2 cellular contexts compared by ENCODE assay signal in genomic region chr13:30983431-30983830, GRCh38.
TF ChIP-seq lines count a peak whose summit lies in the region.

No MANE protein-coding gene starts in this region.

TF ChIP-seq in IMR-90, 13 proteins besides CTCF, POLR2A, EP300 and RAD21:
- no peak for TF ChIP-seq FOS (IDR thresholded peaks at IDR 0.05; ENCODE audit: low read depth, low read length)
- no peak for TF ChIP-seq MAZ (IDR thresholded peaks at IDR 0.05; ENCODE audit: borderline replicate concordance, low read depth, low read length)
- TF ChIP-seq CHD1 (IDR thresholded peaks at IDR 0.05; ENCODE audit: low read depth, low read length), result no peak
- TF ChIP-seq NFE2L2 (IDR thresholded peaks at IDR 0.05; ENCODE audit: low read depth, low read length), result no peak
- TF ChIP-seq BHLHE40 (IDR thresholded peaks at IDR 0.05; ENCODE audit: low read depth, low read length), result no peak
- no peak for TF ChIP-seq ELK1 (IDR thresholded peaks at IDR 0.05; ENCODE audit: borderline replicate concordance, low read depth, low read length)
- TF ChIP-seq SMC3 (IDR thresholded peaks at IDR 0.05; ENCODE audit: low read depth, low read length), result no peak

TF ChIP-seq in H1, 55 proteins besides CTCF, POLR2A, EP300 and RAD21:
- TF ChIP-seq RXRA (IDR thresholded peaks at IDR 0.05; ENCODE audit: insufficient read depth, low read depth, low read length) (no peak), EZH2 (IDR thresholded peaks at IDR 0.05; ENCODE audit: low read depth, low read length, severe bottlenecking) (no peak), TEAD4 (IDR thresholded peaks at IDR 0.05; ENCODE audit: low read depth, low read length) (no peak), CBX8 (IDR thresholded peaks at IDR 0.05; ENCODE audit: borderline replicate concordance, low read depth, low read length) (no peak), GABPA (IDR thresholded peaks at IDR 0.05; ENCODE audit: borderline replicate concordance, insufficient read depth, low read length) (no peak), FOSL1 (IDR thresholded peaks at IDR 0.05; ENCODE audit: insufficient read depth, low read depth, low read length) (no peak), ATF3 (IDR thresholded peaks at IDR 0.05; ENCODE audit: insufficient read depth, low read depth, low read length) (no peak), RBBP5 (IDR thresholded peaks at IDR 0.05; ENCODE audit: borderline replicate concordance, low read depth, low read length) (no peak), TBP (IDR thresholded peaks at IDR 0.05; ENCODE audit: low read depth, low read length) (no peak), BRCA1 (IDR thresholded peaks at IDR 0.05; ENCODE audit: low read depth, low read length) (no peak)
